Comparison of ENCODE assay signal across 10 cellular contexts in the genomic region with DNA sequence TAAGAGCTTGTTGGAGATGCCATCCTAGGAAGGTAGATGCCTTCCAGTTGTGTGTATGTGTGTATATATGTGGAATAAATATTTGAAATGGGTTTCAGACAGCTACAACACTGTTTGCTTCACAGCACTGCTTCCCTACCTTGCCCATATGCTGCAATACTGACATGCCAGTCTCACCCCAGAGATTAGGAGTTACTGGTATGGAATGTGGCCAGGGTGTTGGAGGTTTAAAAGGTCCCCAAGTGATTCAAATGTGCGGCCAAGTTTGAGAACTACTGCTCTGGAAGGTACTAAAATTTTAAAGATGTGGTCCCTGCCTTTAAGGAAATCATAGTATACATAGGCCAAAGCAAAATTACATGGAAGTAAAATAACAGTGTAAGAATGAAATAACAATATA.
"Had no signal": no experiment of that assay in that cellular context is flagged by ENCODE, and none has a peak within 500 bp of the region (broad histone marks: within the 10 kb centered on the region; RNA-seq: fewer than 3 reads in every experiment).

No MANE protein-coding gene starts in this region.

- H3K9me3 Mint-ChIP-seq: activated T-helper 17 cell treated with anti-CD3 and anti-CD28 coated beads, Interleukin-2, amount 50 U/mL, for 72 hours; stimulated activated memory B cell treated with anti-CD40 and anti-IgM and Interleukin-4, amounts not matched to agents 10 μg/mL and 1 μg/mL and 100 μg/mL, for 72 hours had no signal

- ATAC-seq: activated T-helper 17 cell treated with anti-CD3 and anti-CD28 coated beads, Interleukin-2, amount 50 U/mL, for 72 hours; right lobe of liver; stimulated activated memory B cell treated with anti-CD40 and anti-IgM and Interleukin-4, amounts not matched to agents 10 μg/mL and 1 μg/mL and 100 μg/mL, for 72 hours had no signal

- H3K4me1 Mint-ChIP-seq: activated T-helper 17 cell treated with anti-CD3 and anti-CD28 coated beads, Interleukin-2, amount 50 U/mL, for 72 hours; stimulated activated memory B cell treated with anti-CD40 and anti-IgM and Interleukin-4, amounts not matched to agents 10 μg/mL and 1 μg/mL and 100 μg/mL, for 72 hours had no signal

- H3K4me3 Mint-ChIP-seq: activated naive CD8-positive, alpha-beta T cell; activated T-helper 17 cell treated with anti-CD3 and anti-CD28 coated beads, Interleukin-2, amount 50 U/mL, for 72 hours; naive B cell; stimulated activated memory B cell treated with anti-CD40 and anti-IgM and Interleukin-4, amounts not matched to agents 10 μg/mL and 1 μg/mL and 100 μg/mL, for 72 hours had no signal

- H3K27me3 Mint-ChIP-seq: activated naive CD8-positive, alpha-beta T cell; activated T-helper 17 cell treated with anti-CD3 and anti-CD28 coated beads, Interleukin-2, amount 50 U/mL, for 72 hours; naive B cell; stimulated activated memory B cell treated with anti-CD40 and anti-IgM and Interleukin-4, amounts not matched to agents 10 μg/mL and 1 μg/mL and 100 μg/mL, for 72 hours had no signal

- DNase-seq: activated T-cell treated with anti-CD3 and anti-CD28 coated beads, Interleukin-2, amount 50 U/mL, for 1 hour; naive B cell; nucleus accumbens; right lobe of liver; stimulated activated CD4-positive, alpha-beta T cell treated with anti-CD3 and anti-CD28 coated beads, Interleukin-15, amount 100 ng/mL, for 24 hours; stomach; transverse colon had no signal
